10 cellular contexts compared by ENCODE assay signal in the genomic region with DNA sequence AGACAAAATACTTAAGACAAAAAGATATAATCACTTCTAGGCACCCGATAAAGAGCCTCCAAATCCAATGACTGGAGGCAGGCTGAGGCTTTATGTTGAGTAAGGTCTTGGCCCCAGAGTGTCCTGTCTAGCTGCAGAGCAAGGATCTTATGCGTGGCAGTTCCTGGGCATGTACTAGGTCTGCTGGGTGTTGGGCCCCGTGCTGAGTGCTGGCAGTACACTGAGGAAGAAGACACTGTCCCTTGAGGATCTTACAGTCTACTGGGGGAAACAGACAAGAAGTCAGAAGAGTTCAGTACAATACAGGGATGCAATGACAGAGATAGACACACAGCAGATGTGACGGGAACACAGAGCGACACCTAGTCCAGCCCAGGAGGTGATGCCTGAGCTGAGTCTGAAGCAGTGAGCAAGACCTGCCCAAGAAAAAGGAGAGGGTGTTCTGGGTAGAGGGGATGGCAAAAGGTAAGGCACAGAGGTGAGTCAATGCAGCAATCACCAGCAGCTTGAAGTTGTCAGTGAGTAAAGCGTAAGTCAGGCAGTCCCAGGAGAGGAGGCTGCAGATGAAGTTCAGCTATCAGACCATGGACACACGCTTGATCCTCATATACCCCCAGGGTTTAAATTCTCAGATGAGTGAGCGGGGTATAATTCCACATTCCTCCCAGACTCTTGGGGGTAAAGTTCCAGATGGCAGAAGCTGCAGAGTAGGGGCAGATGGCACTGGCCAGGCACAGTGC. TPM values are rescaled to one million over a fixed set of nuclear protein-coding genes. Genes with fewer than 3 reads are reported as not detected.
A peak's percentile ranks its signal among the peaks of the same experiment; 100 is the strongest.
DNase-seq lines count a peak whose midpoint lies in the region; ATAC-seq, FAIRE-seq and TF ChIP-seq lines count a peak whose summit lies in the region.
"Had no signal": no experiment of that assay in that cellular context is flagged by ENCODE, and none has a peak within 500 bp of the region (broad histone marks: within the 10 kb centered on the region; RNA-seq: fewer than 3 reads in every experiment).

No MANE protein-coding gene starts in this region.

- no peak overlapping the region for H2AFZ ChIP-seq in OCI-LY7 (ENCODE audit: low read length)

- peak overlapping the region; percentile 34 for H3K27ac ChIP-seq in OCI-LY7 (ENCODE audit: low read depth, low read length, poor library complexity, severe bottlenecking)
- peak overlapping the region; percentile 79 to 99 (median 84) for H3K27ac ChIP-seq in esophagus muscularis mucosa (replicated peaks in 1 of 4)
- peak overlapping the region; percentile 6 for H3K27ac ChIP-seq in skeletal muscle tissue (ENCODE audit: low read depth, low read length)

- intact Hi-C loops in OCI-LY7 (cut with micrococcal nuclease; ENCODE audit: unreplicated experiment) (no loop called here), esophagus muscularis mucosa (cut with DNase I) (no loop called here)

- FAIRE-seq in GM12892 (lab: Jason Lieb, UNC) = peak; percentile 48
- FAIRE-seq: islet of Langerhans had no signal

- whole genome bisulfite sequencing in esophagus muscularis mucosa = 67% methylated on average over 8 of the region's 8 CpGs

- peaks cover 91% of the 10 kb centered on the region for H3K79me2 ChIP-seq in OCI-LY7 (ENCODE audit: insufficient read depth, low read depth, low read length)

- TF ChIP-seq CTCF in OCI-LY7 (conservative IDR thresholded peaks at IDR 0.05; ENCODE audit: low read length) (no peak), esophagus muscularis mucosa (IDR thresholded peaks at IDR 0.05) (no peak)

- POLR2A ChIA-PET in OCI-LY7 (lab: Charles Lee) = interaction anchor here (0.8 to 1.0 kb wide), 2 partner anchors 17 to 89 kb away, joined by 3 read pairs; no protein-coding TSS in a partner anchor

- peaks cover 80% of the 10 kb centered on the region for H3K4me1 ChIP-seq in OCI-LY7 (ENCODE audit: insufficient read depth, low read length, poor library complexity, severe bottlenecking)
- peaks cover 86 to 100% (median 99%) of the 10 kb centered on the region in 4 donors for H3K4me1 ChIP-seq in esophagus muscularis mucosa
- H3K4me1 ChIP-seq in skeletal muscle tissue (ENCODE audit: control insufficient read depth in 3 of 3, insufficient read depth in 3 of 3, low read length in 3 of 3) = peaks cover 63 to 79% (median 72%) of the 10 kb centered on the region in 3 donors

- H3K9me2 ChIP-seq in OCI-LY7 (ENCODE audit: insufficient read depth, low read length) = no peaks in the 10 kb centered on the region

- no peak for TF ChIP-seq EP300 in esophagus muscularis mucosa (IDR thresholded peaks at IDR 0.05)

- peaks cover 10% of the 10 kb centered on the region; the same call in 1 of the 2 replicates for H4K20me1 ChIP-seq in OCI-LY7 (ENCODE audit: insufficient read depth, low read length)

- no TSS peak for BruUV-seq in OCI-LY7 (replicated peaks; lab: Mats Ljungman, UMichigan)

- no peak overlapping the region for H3K4me3 ChIP-seq in OCI-LY7 (ENCODE audit: low read depth, low read length, poor library complexity, severe bottlenecking)
- H3K4me3 ChIP-seq in esophagus muscularis mucosa = no peak overlapping the region
- no peak overlapping the region for H3K4me3 ChIP-seq in skeletal muscle tissue (ENCODE audit: low read length in 3 of 3)

- peak overlapping the region; percentile 0; the same call in 1 of the 2 replicates for H3K4me2 ChIP-seq in OCI-LY7 (ENCODE audit: low read length)

- H3K9me3 ChIP-seq in OCI-LY7 (ENCODE audit: low read length) (no peaks in the 10 kb centered on the region), esophagus muscularis mucosa (no peaks in the 10 kb centered on the region), skeletal muscle tissue (ENCODE audit: control insufficient read depth in 3 of 3, low read length in 3 of 3) (no peaks in the 10 kb centered on the region)

- TF ChIP-seq POLR2A in GM12892 (IDR thresholded peaks at IDR 0.05; ENCODE audit: low read depth, low read length) (peak; percentile 39; the same call in 1 of the 2 replicates), esophagus muscularis mucosa (IDR thresholded peaks at IDR 0.05; ENCODE audit: low read depth) (no peak)

- CTCF ChIA-PET in OCI-LY7 (lab: Charles Lee; ENCODE audit: unreplicated experiment) = no interaction called here

- H3K36me3 ChIP-seq in OCI-LY7 (ENCODE audit: insufficient read depth, low read length) = peaks cover 40% of the 10 kb centered on the region; the same call in 1 of the 2 replicates
- H3K36me3 ChIP-seq in esophagus muscularis mucosa = no peaks in the 10 kb centered on the region
- H3K36me3 ChIP-seq in skeletal muscle tissue (ENCODE audit: control insufficient read depth in 3 of 3, insufficient read depth in 3 of 3, low read length in 3 of 3) = peaks cover 0 to 2% (median 1%) of the 10 kb centered on the region in 3 donors

- ATAC-seq in HG03457 (IDR thresholded peaks at IDR 0.05; ENCODE audit: unreplicated experiment) = no peak
- ATAC-seq in GM21360 (IDR thresholded peaks at IDR 0.05; ENCODE audit: unreplicated experiment) = no peak

- H3K27me3 ChIP-seq in esophagus muscularis mucosa (no peaks in the 10 kb centered on the region), skeletal muscle tissue (ENCODE audit: control insufficient read depth in 3 of 3, insufficient read depth in 3 of 3, low read length in 3 of 3) (no peaks in the 10 kb centered on the region)

- peak overlapping the region in 2 of 3 donors; percentile 1 to 51 for H3K9ac ChIP-seq in skeletal muscle tissue (ENCODE audit: low read depth in 1 of 3, low read length in 3 of 3)

- DNase-seq in GM12892 (ENCODE audit: insufficient read length) (no peak), OCI-LY7 (ENCODE audit: low spot score) (no peak), esophagus muscularis mucosa (ENCODE audit: extremely low spot score) (no peak), occipital lobe (lab: John Stamatoyannopoulos, UW) (no peak)
- DNase-seq: NCI-H510A treated with DMSO at 0.1 percent for 48 hours had no signal

RNA-seq across cellular contexts. Expression of a gene that starts 18.1 kb away (rescaled TPM):
- polyA plus RNA-seq in GM12892 (2012; ENCODE audit: missing spikeins) = 13.9 TPM
- 7.1 and 12.3 TPM in 2 replicates for total RNA-seq in OCI-LY7 (2014; rRNA removed; shearing (Covaris generic))
- 21.2 and 22.8 TPM in 2 replicates for total RNA-seq in OCI-LY7 (2022)
- total RNA-seq in esophagus muscularis mucosa = 10 to 100 TPM in 3 of 4 donors, 1 to 10 TPM in 1; 7.8 to 26.5 (median 10.6) TPM
- total RNA-seq in skeletal muscle tissue = 1.6 TPM
- 1.2 TPM for total RNA-seq in occipital lobe

RNA-seq across cellular contexts. Expression of a gene that starts 36.8 kb away (rescaled TPM):
- 0.74 TPM for polyA plus RNA-seq in GM12892 (2012; ENCODE audit: missing spikeins)
- 0.41 TPM in 1 of 2 replicates, not detected in the other for total RNA-seq in OCI-LY7 (2014; rRNA removed; shearing (Covaris generic))
- total RNA-seq in OCI-LY7 (2022) (0.18 TPM in 1 of 2 replicates, not detected in the other), esophagus muscularis mucosa (not detected), skeletal muscle tissue (not detected), occipital lobe (not detected)
- total RNA-seq: dermis microvascular lymphatic vessel endothelial cell had no signal

Comparison
In these comparisons a context has a peak if more than half of its experiments do, and no peak if none do; other contexts are left out.
1. H3K27ac ChIP-seq: peak in every context shown above with its lines; median percentile 84 in esophagus muscularis mucosa; 34 in OCI-LY7; 6 in skeletal muscle tissue.